ENCODE assay signal across 14 cellular contexts in the genomic region with DNA sequence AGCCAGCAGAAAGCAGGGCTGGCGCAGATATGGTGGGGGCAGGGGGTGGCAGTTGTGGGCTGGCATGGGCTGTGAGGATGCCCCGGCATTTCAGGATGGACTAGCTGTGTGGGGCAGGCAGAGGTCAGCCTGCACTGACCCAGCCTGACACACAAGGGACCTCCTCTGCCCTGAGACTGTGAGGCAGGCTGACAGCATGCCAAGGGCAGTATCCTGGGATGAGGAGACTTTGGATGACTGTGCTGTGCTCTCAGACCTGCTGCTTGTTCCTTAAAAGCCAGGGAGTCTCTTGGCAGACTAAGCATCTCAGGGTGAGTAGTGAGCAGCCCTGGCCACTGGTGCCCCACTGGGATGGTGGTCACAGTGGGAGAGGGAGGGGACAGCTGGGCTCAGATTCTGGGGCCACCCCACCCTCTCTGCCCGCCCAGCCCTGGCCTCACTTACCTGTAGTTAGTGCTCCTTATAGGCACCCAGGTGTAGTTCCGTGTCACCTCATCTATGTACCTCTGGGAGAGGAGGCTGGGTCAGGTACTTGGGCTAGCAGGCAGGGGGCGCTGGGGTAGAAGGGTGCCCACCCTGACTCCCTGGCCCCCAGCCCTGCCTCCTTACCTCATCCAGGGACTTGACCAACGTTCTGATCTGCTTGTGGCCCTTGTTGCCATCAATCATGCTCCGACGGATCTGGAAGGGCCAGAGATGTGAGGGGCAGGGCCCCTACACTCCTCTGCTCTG. TPM values are rescaled to one million over a fixed set of nuclear protein-coding genes. Genes with fewer than 3 reads are reported as not detected.
DNase-seq lines count a peak whose midpoint lies in the region; ATAC-seq and TF ChIP-seq lines count a peak whose summit lies in the region.
"Had no signal": no experiment of that assay in that cellular context is flagged by ENCODE, and none has a peak within 500 bp of the region (broad histone marks: within the 10 kb centered on the region; RNA-seq: fewer than 3 reads in every experiment).

No MANE protein-coding gene starts in this region.

- no peak overlapping the region for H2AK5ac ChIP-seq in trophoblast cell (ENCODE audit: low read length)

- no peak overlapping the region for H3K4me3 ChIP-seq in body of pancreas
- no peak overlapping the region for H3K4me3 ChIP-seq in trophoblast cell (ENCODE audit: low read depth, low read length)
- H3K4me3 ChIP-seq: prostate gland had no signal

- no peaks in the 10 kb centered on the region for H3K36me3 ChIP-seq in body of pancreas (replicated peaks in 1 of 2; ENCODE audit: insufficient read depth in 1 of 2, low read depth in 2 of 2)
- H3K36me3 ChIP-seq in trophoblast cell (ENCODE audit: control insufficient read depth in 1 of 2, insufficient read depth in 2 of 2, low read length in 2 of 2) = no peaks in the 10 kb centered on the region
- H3K36me3 ChIP-seq: prostate gland had no signal

- no peak overlapping the region for H3K4me2 ChIP-seq in trophoblast cell (ENCODE audit: low read length)

- H4K8ac ChIP-seq in trophoblast cell (ENCODE audit: low read depth, low read length) = no peak overlapping the region

- peak; percentile 38 for ATAC-seq in stimulated activated naive CD8-positive, alpha-beta T cell treated with anti-CD3 and anti-CD28 coated beads, Interleukin-15, amount 100 ng/mL, for 72 hours
- no peak for ATAC-seq in stimulated activated naive CD8-positive, alpha-beta T cell treated with anti-CD3 and anti-CD28 coated beads, Interleukin-15, Interleukin-2, amounts not matched to agents 100 U/mL and 50 U/mL, for 24 hours
- no peak for ATAC-seq in body of pancreas

- H3K9me3 ChIP-seq in body of pancreas (no peaks in the 10 kb centered on the region), trophoblast cell (ENCODE audit: insufficient read depth, low read depth, low read length) (peaks cover 4% of the 10 kb centered on the region)
- H3K9me3 ChIP-seq: prostate gland had no signal

- H2BK120ac ChIP-seq in trophoblast cell (ENCODE audit: insufficient read depth, low read length, poor library complexity) = no peak overlapping the region

- no peak overlapping the region for H3K4me3 Mint-ChIP-seq in stimulated activated naive CD8-positive, alpha-beta T cell treated with anti-CD3 and anti-CD28 coated beads, Interleukin-15, amount 100 ng/mL, for 72 hours
- H3K4me3 Mint-ChIP-seq in chondrocyte (ENCODE audit: unreplicated experiment) = no peak overlapping the region
- H3K4me3 Mint-ChIP-seq: activated naive CD4-positive, alpha-beta T cell treated with anti-CD3 and anti-CD28 coated beads, Interleukin-2, amount 50 U/mL, for 24 hours had no signal

- WGBS in body of pancreas, 2 donors = 71 to 72% methylated on average over 5 to 8 of the region's 8 CpGs
- no CpG with 5 or more reads among the region's 8 CpGs for WGBS in trophoblast cell (ENCODE audit: extremely low coverage, insufficient coverage, insufficient read length)

- H3K4ac ChIP-seq in trophoblast cell (ENCODE audit: low read depth, low read length) = no peak overlapping the region

- H3K14ac ChIP-seq in trophoblast cell (ENCODE audit: low read length) = no peak overlapping the region

- H3K4me1 ChIP-seq in body of pancreas (no peaks in the 10 kb centered on the region), trophoblast cell (ENCODE audit: control insufficient read depth in 1 of 2, insufficient read depth in 2 of 2, low read length in 2 of 2) (no peaks in the 10 kb centered on the region)
- H3K4me1 ChIP-seq: prostate gland had no signal

- intact Hi-C loops in body of pancreas (cut with DNase I) = no loop called here

- no peak overlapping the region for H3K9ac ChIP-seq in trophoblast cell (ENCODE audit: low read length)

- H3K27me3 Mint-ChIP-seq in stimulated activated naive CD8-positive, alpha-beta T cell treated with anti-CD3 and anti-CD28 coated beads, Interleukin-15, amount 100 ng/mL, for 72 hours = no peaks in the 10 kb centered on the region
- H3K27me3 Mint-ChIP-seq in chondrocyte (ENCODE audit: low read depth) = peaks cover 11% of the 10 kb centered on the region
- H3K27me3 Mint-ChIP-seq: activated naive CD4-positive, alpha-beta T cell treated with anti-CD3 and anti-CD28 coated beads, Interleukin-2, amount 50 U/mL, for 24 hours had no signal

- no peak for TF ChIP-seq POLR2A in body of pancreas (IDR thresholded peaks at IDR 0.05)

- no peak overlapping the region for H3K27ac Mint-ChIP-seq in stimulated activated naive CD8-positive, alpha-beta T cell treated with anti-CD3 and anti-CD28 coated beads, Interleukin-15, amount 100 ng/mL, for 72 hours
- H3K27ac Mint-ChIP-seq in chondrocyte (ENCODE audit: unreplicated experiment) = no peak overlapping the region
- H3K27ac Mint-ChIP-seq: activated naive CD4-positive, alpha-beta T cell treated with anti-CD3 and anti-CD28 coated beads, Interleukin-2, amount 50 U/mL, for 24 hours had no signal

- no peak overlapping the region for H2BK5ac ChIP-seq in trophoblast cell (ENCODE audit: low read depth, low read length, poor library complexity)

- no peaks in the 10 kb centered on the region for H3K36me3 Mint-ChIP-seq in chondrocyte (ENCODE audit: low read depth)
- H3K36me3 Mint-ChIP-seq: activated naive CD4-positive, alpha-beta T cell treated with anti-CD3 and anti-CD28 coated beads, Interleukin-2, amount 50 U/mL, for 24 hours had no signal

- no peak overlapping the region for H3K18ac ChIP-seq in trophoblast cell (ENCODE audit: low read length)

- no peaks in the 10 kb centered on the region for H3K9me3 Mint-ChIP-seq in stimulated activated naive CD8-positive, alpha-beta T cell treated with anti-CD3 and anti-CD28 coated beads, Interleukin-15, amount 100 ng/mL, for 72 hours
- no peaks in the 10 kb centered on the region for H3K9me3 Mint-ChIP-seq in chondrocyte (ENCODE audit: low read depth)
- H3K9me3 Mint-ChIP-seq: activated naive CD4-positive, alpha-beta T cell treated with anti-CD3 and anti-CD28 coated beads, Interleukin-2, amount 50 U/mL, for 24 hours had no signal

- no peak overlapping the region for H3K23ac ChIP-seq in trophoblast cell (ENCODE audit: low read length)

- H3K79me2 ChIP-seq in trophoblast cell (ENCODE audit: control insufficient read depth, insufficient read depth, low read length, poor library complexity) = no peaks in the 10 kb centered on the region

- H4K12ac ChIP-seq in trophoblast cell (ENCODE audit: low read depth, low read length) = no peak overlapping the region

- H4K91ac ChIP-seq in trophoblast cell (ENCODE audit: low read depth, low read length) = no peak overlapping the region

- H3K4me1 Mint-ChIP-seq in stimulated activated naive CD8-positive, alpha-beta T cell treated with anti-CD3 and anti-CD28 coated beads, Interleukin-15, amount 100 ng/mL, for 72 hours = peaks cover 25% of the 10 kb centered on the region
- H3K4me1 Mint-ChIP-seq in chondrocyte (ENCODE audit: low read depth) = no peaks in the 10 kb centered on the region

- no peak for DNase-seq in stimulated activated naive CD8-positive, alpha-beta T cell treated with anti-CD3 and anti-CD28 coated beads, Interleukin-15, amount 100 ng/mL, for 72 hours
- DNase-seq in stimulated activated naive CD8-positive, alpha-beta T cell treated with anti-CD3 and anti-CD28 coated beads, Interleukin-15, Interleukin-2, amounts not matched to agents 100 U/mL and 50 U/mL, for 24 hours = no peak
- DNase-seq in NAMALWA (ENCODE audit: low spot score) = peak; percentile 15
- no peak for DNase-seq in chondrocyte (ENCODE audit: low spot score)
- no peak for DNase-seq in NCI-H1105 (lab: John Stamatoyannopoulos, UW)
- DNase-seq in activated T-cell treated with anti-CD3 and anti-CD28 coated beads, Interleukin-2, amount 50 U/mL, for 1 hour = no peak
- DNase-seq in body of pancreas = no peak
- no peak for DNase-seq in trophoblast cell
- DNase-seq: cortex of kidney; MV-4-11; NCI-H446; stimulated activated CD4-positive, alpha-beta T cell treated with anti-CD3 and anti-CD28 coated beads, Interleukin-1b, Interleukin-23, amount 100 ng/mL, for 48 hours had no signal

- H3K79me1 ChIP-seq in trophoblast cell (ENCODE audit: low read length) = no peaks in the 10 kb centered on the region

- peak; percentile 29 for TF ChIP-seq CTCF in chondrocyte (IDR thresholded peaks at IDR 0.05)
- TF ChIP-seq CTCF in body of pancreas (IDR thresholded peaks at IDR 0.05) = no peak

- no peaks in the 10 kb centered on the region for H3K27me3 ChIP-seq in body of pancreas
- no peaks in the 10 kb centered on the region for H3K27me3 ChIP-seq in trophoblast cell (ENCODE audit: insufficient read depth, low read length)

- no peak overlapping the region for H2AFZ ChIP-seq in trophoblast cell (ENCODE audit: insufficient read depth, low read length, poor library complexity)

- H3K27ac ChIP-seq in body of pancreas = no peak overlapping the region
- H3K27ac ChIP-seq in trophoblast cell (ENCODE audit: low read depth, low read length) = no peak overlapping the region
- H3K27ac ChIP-seq: prostate gland had no signal

- no peak overlapping the region for H2BK12ac ChIP-seq in trophoblast cell (ENCODE audit: low read length)

RNA-seq across cellular contexts. Expression of a gene that starts 16.0 kb away (rescaled TPM):
- total RNA-seq in chondrocyte (45.8 to 51.8 TPM (median 50.4 TPM) in 3 replicates), body of pancreas (10 to 100 TPM; 39.4 to 54.1 TPM)
- 43.3 and 44.6 TPM in 2 replicates for polyA plus RNA-seq in trophoblast cell (2013)

RNA-seq across cellular contexts. Expression of a gene that starts 24.7 kb away (rescaled TPM):
- total RNA-seq in chondrocyte = 18.2 to 29.4 TPM (median 19.5 TPM) in 3 replicates
- total RNA-seq in body of pancreas = 10 to 100 TPM; 11.4 to 29.0 TPM
- 14.7 and 16.2 TPM in 2 replicates for polyA plus RNA-seq in trophoblast cell (2013)

RNA-seq across cellular contexts. Expression of a gene that starts 24.8 kb away (rescaled TPM):
- total RNA-seq in chondrocyte = 19.8 to 26.9 TPM (median 21.7 TPM) in 3 replicates
- total RNA-seq in body of pancreas = 10 to 100 TPM; 27.0 to 30.9 TPM
- polyA plus RNA-seq in trophoblast cell (2013) = 13.1 TPM in 2 replicates

RNA-seq across cellular contexts. Expression of a gene that starts 29.8 kb away (rescaled TPM):
- total RNA-seq in chondrocyte (0.41 to 2.0 TPM (median 1.1 TPM) in 3 replicates), body of pancreas (1 to 10 TPM; 1.3 to 2.3 TPM)
- polyA plus RNA-seq in trophoblast cell (2013) = 0.45 and 0.51 TPM in 2 replicates

RNA-seq across cellular contexts. Expression of a gene that starts 34.7 kb away (rescaled TPM):
- total RNA-seq in chondrocyte = 17.3 to 22.4 TPM (median 21.8 TPM) in 3 replicates
- 10 to 100 TPM; 26.7 to 30.0 TPM for total RNA-seq in body of pancreas
- polyA plus RNA-seq in trophoblast cell (2013) = 15.1 and 16.0 TPM in 2 replicates
